In the genomic region with DNA sequence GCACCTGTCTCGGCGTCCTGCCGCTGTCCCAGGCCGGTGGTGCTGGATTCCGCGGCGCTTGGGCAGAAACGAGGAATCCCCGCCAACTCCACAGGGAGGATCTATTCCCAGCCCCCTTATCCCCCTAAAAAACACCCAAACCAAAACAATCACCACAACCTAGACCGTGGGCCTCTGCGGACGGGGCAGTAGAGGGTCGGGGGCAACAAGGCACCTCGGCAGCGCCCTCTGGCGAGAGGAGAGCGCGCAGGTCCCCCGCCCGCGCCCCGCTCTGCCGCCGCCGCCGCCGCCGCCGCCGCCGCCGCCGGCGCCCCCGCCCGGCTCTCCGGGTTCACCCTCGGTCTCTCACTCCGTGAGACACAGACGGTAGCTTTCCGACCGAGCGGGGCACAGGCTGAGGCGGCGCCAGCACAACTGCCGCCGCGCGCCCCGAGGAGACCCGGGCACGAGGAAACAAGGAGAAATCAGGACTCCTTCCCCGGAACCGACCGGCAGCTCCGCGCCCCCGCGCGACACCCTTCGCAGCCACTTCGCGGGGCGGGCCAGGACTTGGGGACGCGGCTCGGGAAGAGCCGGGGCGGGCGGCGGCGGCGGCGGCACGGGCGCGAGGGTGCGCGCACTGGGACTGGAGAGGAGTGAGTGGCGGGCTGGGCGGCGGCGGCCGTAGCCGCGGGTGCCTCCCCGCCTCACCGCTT, we compare ENCODE assay signal across 1 cellular context.
TF ChIP-seq lines count a peak whose summit lies in the region.

TSS of gene SLC35F1 (plus strand) at position 360 of the 695 bp plus-strand sequence.

TF ChIP-seq in HepG2, 621 proteins besides CTCF, POLR2A, EP300 and RAD21 (continued from another document and continues in another):
- TF ChIP-seq HNF1A (IDR thresholded peaks at IDR 0.05; ENCODE audit: low read depth), result no peak
- TF ChIP-seq HNF1A (CRISPR knock-in tag; IDR thresholded peaks at IDR 0.05; ENCODE audit: borderline replicate concordance), result no peak
- TF ChIP-seq SNAPC2 (CRISPR knock-in tag; IDR thresholded peaks at IDR 0.05), result no peak
- no peak for TF ChIP-seq ZNF224 (CRISPR knock-in tag; IDR thresholded peaks at IDR 0.05)
- TF ChIP-seq ZNF747 (CRISPR knock-in tag; IDR thresholded peaks at IDR 0.05; ENCODE audit: borderline replicate concordance), result no peak
- no peak for TF ChIP-seq MLLT10 (CRISPR knock-in tag; IDR thresholded peaks at IDR 0.05)
- TF ChIP-seq KLF6 (CRISPR knock-in tag; IDR thresholded peaks at IDR 0.05), result no peak
- TF ChIP-seq ZFP82 (CRISPR knock-in tag; IDR thresholded peaks at IDR 0.05; ENCODE audit: borderline replicate concordance), result 0 out of 2 replicates have a peak, but pooled peaks have one; percentile 60
- TF ChIP-seq, protein P1, sequence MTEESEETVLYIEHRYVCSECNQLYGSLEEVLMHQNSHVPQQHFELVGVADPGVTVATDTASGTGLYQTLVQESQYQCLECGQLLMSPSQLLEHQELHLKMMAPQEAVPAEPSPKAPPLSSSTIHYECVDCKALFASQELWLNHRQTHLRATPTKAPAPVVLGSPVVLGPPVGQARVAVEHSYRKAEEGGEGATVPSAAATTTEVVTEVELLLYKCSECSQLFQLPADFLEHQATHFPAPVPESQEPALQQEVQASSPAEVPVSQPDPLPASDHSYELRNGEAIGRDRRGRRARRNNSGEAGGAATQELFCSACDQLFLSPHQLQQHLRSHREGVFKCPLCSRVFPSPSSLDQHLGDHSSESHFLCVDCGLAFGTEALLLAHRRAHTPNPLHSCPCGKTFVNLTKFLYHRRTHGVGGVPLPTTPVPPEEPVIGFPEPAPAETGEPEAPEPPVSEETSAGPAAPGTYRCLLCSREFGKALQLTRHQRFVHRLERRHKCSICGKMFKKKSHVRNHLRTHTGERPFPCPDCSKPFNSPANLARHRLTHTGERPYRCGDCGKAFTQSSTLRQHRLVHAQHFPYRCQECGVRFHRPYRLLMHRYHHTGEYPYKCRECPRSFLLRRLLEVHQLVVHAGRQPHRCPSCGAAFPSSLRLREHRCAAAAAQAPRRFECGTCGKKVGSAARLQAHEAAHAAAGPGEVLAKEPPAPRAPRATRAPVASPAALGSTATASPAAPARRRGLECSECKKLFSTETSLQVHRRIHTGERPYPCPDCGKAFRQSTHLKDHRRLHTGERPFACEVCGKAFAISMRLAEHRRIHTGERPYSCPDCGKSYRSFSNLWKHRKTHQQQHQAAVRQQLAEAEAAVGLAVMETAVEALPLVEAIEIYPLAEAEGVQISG (CRISPR knock-in tag; IDR thresholded peaks at IDR 0.05), result no peak
- TF ChIP-seq RXRB (CRISPR knock-in tag; IDR thresholded peaks at IDR 0.05; ENCODE audit: borderline replicate concordance), result no peak
- TF ChIP-seq ZNF558 (CRISPR knock-in tag; IDR thresholded peaks at IDR 0.05; ENCODE audit: borderline replicate concordance), result no peak
- no peak for TF ChIP-seq NCOA5 (CRISPR knock-in tag; IDR thresholded peaks at IDR 0.05)
- TF ChIP-seq KAT8 (CRISPR knock-in tag; IDR thresholded peaks at IDR 0.05), result no peak
- no peak for TF ChIP-seq HES4 (CRISPR knock-in tag; IDR thresholded peaks at IDR 0.05; ENCODE audit: borderline replicate concordance)
- 0 out of 2 replicates have a peak, but pooled peaks have one; percentile 34 for TF ChIP-seq MXD3 (CRISPR knock-in tag; IDR thresholded peaks at IDR 0.05)
- TF ChIP-seq KDM2A (CRISPR knock-in tag; IDR thresholded peaks at IDR 0.05; ENCODE audit: borderline replicate concordance, low read depth), result no peak
- no peak for TF ChIP-seq IKZF1 (IDR thresholded peaks at IDR 0.05)
- TF ChIP-seq TSC22D2 (CRISPR knock-in tag; IDR thresholded peaks at IDR 0.05; ENCODE audit: borderline replicate concordance), result no peak; the same call in 1 of the 2 replicates
- TF ChIP-seq JUND (CRISPR knock-in tag; IDR thresholded peaks at IDR 0.05), result no peak
- TF ChIP-seq MBNL3 (CRISPR knock-in tag; conservative IDR thresholded peaks at IDR 0.05), result no peak
- TF ChIP-seq FOXC1 (CRISPR knock-in tag; IDR thresholded peaks at IDR 0.05; ENCODE audit: borderline replicate concordance), result peak; percentile 69; the same call in 1 of the 2 replicates
- no peak for TF ChIP-seq MAFG (CRISPR knock-in tag; IDR thresholded peaks at IDR 0.05)
- TF ChIP-seq ERF (CRISPR knock-in tag; IDR thresholded peaks at IDR 0.05), result no peak
- no peak for TF ChIP-seq ZBTB14 (CRISPR knock-in tag; IDR thresholded peaks at IDR 0.05)
- TF ChIP-seq ZNF788 (CRISPR knock-in tag; IDR thresholded peaks at IDR 0.05; ENCODE audit: borderline replicate concordance), result 0 out of 2 replicates have a peak, but pooled peaks have one; percentile 49
- no peak for TF ChIP-seq DMAP1 (CRISPR knock-in tag; IDR thresholded peaks at IDR 0.05)
- no peak for TF ChIP-seq HOXA7 (CRISPR knock-in tag; IDR thresholded peaks at IDR 0.05)
- no peak for TF ChIP-seq JUNB (CRISPR knock-in tag; IDR thresholded peaks at IDR 0.05; ENCODE audit: borderline replicate concordance)
- no peak for TF ChIP-seq ZC3H13 (CRISPR knock-in tag; IDR thresholded peaks at IDR 0.05)
- TF ChIP-seq REPIN1 (CRISPR knock-in tag; IDR thresholded peaks at IDR 0.05; ENCODE audit: borderline replicate concordance, low read depth), result no peak
- peak; percentile 15 for TF ChIP-seq ZFX (CRISPR knock-in tag; IDR thresholded peaks at IDR 0.05; ENCODE audit: low read depth)
- TF ChIP-seq, protein P2, sequence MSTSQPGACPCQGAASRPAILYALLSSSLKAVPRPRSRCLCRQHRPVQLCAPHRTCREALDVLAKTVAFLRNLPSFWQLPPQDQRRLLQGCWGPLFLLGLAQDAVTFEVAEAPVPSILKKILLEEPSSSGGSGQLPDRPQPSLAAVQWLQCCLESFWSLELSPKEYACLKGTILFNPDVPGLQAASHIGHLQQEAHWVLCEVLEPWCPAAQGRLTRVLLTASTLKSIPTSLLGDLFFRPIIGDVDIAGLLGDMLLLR (CRISPR knock-in tag; IDR thresholded peaks at IDR 0.05), result no peak; the same call in 1 of the 2 replicates
- no peak for TF ChIP-seq NFYB (CRISPR knock-in tag; IDR thresholded peaks at IDR 0.05)
- TF ChIP-seq REL (CRISPR knock-in tag; conservative IDR thresholded peaks at IDR 0.05), result no peak
- TF ChIP-seq ZNF652 (CRISPR knock-in tag; IDR thresholded peaks at IDR 0.05; ENCODE audit: borderline replicate concordance, low read depth), result no peak
- TF ChIP-seq, protein P3, sequence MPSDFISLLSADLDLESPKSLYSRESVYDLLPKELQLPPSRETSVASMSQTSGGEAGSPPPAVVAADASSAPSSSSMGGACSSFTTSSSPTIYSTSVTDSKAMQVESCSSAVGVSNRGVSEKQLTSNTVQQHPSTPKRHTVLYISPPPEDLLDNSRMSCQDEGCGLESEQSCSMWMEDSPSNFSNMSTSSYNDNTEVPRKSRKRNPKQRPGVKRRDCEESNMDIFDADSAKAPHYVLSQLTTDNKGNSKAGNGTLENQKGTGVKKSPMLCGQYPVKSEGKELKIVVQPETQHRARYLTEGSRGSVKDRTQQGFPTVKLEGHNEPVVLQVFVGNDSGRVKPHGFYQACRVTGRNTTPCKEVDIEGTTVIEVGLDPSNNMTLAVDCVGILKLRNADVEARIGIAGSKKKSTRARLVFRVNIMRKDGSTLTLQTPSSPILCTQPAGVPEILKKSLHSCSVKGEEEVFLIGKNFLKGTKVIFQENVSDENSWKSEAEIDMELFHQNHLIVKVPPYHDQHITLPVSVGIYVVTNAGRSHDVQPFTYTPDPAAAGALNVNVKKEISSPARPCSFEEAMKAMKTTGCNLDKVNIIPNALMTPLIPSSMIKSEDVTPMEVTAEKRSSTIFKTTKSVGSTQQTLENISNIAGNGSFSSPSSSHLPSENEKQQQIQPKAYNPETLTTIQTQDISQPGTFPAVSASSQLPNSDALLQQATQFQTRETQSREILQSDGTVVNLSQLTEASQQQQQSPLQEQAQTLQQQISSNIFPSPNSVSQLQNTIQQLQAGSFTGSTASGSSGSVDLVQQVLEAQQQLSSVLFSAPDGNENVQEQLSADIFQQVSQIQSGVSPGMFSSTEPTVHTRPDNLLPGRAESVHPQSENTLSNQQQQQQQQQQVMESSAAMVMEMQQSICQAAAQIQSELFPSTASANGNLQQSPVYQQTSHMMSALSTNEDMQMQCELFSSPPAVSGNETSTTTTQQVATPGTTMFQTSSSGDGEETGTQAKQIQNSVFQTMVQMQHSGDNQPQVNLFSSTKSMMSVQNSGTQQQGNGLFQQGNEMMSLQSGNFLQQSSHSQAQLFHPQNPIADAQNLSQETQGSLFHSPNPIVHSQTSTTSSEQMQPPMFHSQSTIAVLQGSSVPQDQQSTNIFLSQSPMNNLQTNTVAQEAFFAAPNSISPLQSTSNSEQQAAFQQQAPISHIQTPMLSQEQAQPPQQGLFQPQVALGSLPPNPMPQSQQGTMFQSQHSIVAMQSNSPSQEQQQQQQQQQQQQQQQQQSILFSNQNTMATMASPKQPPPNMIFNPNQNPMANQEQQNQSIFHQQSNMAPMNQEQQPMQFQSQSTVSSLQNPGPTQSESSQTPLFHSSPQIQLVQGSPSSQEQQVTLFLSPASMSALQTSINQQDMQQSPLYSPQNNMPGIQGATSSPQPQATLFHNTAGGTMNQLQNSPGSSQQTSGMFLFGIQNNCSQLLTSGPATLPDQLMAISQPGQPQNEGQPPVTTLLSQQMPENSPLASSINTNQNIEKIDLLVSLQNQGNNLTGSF (CRISPR knock-in tag; IDR thresholded peaks at IDR 0.05), result no peak
- TF ChIP-seq SETDB1 (CRISPR knock-in tag; IDR thresholded peaks at IDR 0.05; ENCODE audit: borderline replicate concordance), result no peak
- TF ChIP-seq CSRNP1 (CRISPR knock-in tag; IDR thresholded peaks at IDR 0.05), result no peak
- TF ChIP-seq ZSCAN20 (CRISPR knock-in tag; IDR thresholded peaks at IDR 0.05; ENCODE audit: borderline replicate concordance), result no peak
- TF ChIP-seq, protein P4, sequence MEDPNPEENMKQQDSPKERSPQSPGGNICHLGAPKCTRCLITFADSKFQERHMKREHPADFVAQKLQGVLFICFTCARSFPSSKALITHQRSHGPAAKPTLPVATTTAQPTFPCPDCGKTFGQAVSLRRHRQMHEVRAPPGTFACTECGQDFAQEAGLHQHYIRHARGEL (CRISPR knock-in tag; IDR thresholded peaks at IDR 0.05), result no peak
- no peak for TF ChIP-seq ATM (IDR thresholded peaks at IDR 0.05; ENCODE audit: borderline replicate concordance)
- TF ChIP-seq, protein P5, sequence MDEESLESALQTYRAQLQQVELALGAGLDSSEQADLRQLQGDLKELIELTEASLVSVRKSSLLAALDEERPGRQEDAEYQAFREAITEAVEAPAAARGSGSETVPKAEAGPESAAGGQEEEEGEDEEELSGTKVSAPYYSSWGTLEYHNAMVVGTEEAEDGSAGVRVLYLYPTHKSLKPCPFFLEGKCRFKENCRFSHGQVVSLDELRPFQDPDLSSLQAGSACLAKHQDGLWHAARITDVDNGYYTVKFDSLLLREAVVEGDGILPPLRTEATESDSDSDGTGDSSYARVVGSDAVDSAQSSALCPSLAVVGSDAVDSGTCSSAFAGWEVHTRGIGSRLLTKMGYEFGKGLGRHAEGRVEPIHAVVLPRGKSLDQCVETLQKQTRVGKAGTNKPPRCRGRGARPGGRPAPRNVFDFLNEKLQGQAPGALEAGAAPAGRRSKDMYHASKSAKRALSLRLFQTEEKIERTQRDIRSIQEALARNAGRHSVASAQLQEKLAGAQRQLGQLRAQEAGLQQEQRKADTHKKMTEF (CRISPR knock-in tag; IDR thresholded peaks at IDR 0.05), result no peak
- TF ChIP-seq ZSCAN29 (CRISPR knock-in tag; conservative IDR thresholded peaks at IDR 0.05), result no peak
